11 cellular contexts compared by ENCODE assay signal in the genomic region with DNA sequence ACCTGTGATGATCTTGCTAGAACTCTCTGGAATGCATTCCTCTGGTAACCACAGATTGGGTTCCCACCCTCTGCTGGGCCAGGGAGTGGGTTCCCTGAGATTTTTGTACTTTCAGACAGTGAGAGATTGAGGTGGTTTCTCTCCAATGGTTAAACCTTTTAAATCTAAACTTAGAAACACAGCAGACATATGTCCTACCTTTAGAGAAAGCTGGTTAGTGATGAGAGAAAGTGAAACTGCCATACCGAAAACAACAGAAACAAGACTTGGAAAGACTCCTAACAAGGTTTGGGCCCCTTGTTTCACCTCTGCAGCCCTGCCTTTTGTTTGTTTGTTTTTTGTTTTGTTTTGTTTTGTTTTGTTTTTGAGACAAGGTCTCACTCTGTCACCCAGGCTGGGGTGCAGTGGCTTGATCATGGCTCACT. TPM values are rescaled to one million over a fixed set of nuclear protein-coding genes. Genes with fewer than 3 reads are reported as not detected.
DNase-seq lines count a peak whose midpoint lies in the region; ATAC-seq and TF ChIP-seq lines count a peak whose summit lies in the region.
"Had no signal": no experiment of that assay in that cellular context is flagged by ENCODE, and none has a peak within 500 bp of the region (broad histone marks: within the 10 kb centered on the region; RNA-seq: fewer than 3 reads in every experiment).

No MANE protein-coding gene starts in this region.

- no peaks in the 10 kb centered on the region for H3K36me3 ChIP-seq in gastrocnemius medialis
- H3K36me3 ChIP-seq: Peyer's patch had no signal

- peak overlapping the region; percentile 55 for H3K4me3 Mint-ChIP-seq in activated CD4-positive, alpha-beta T cell treated with anti-CD3 and anti-CD28 coated beads, Interleukin-2, amount 10 ng/mL, durations not matched to agents 7 days and 5 days
- H3K4me3 Mint-ChIP-seq in central memory CD8-positive, alpha-beta T cell: peak overlapping the region; percentile 40
- no peak overlapping the region for H3K4me3 Mint-ChIP-seq in endothelial cell (ENCODE audit: unreplicated experiment)
- H3K4me3 Mint-ChIP-seq: endodermal cell had no signal

- ATAC-seq in GM21515 (IDR thresholded peaks at IDR 0.05; ENCODE audit: unreplicated experiment) (peak; percentile 86), HG03196 (IDR thresholded peaks at IDR 0.05; ENCODE audit: unreplicated experiment) (peak; percentile 83), gastrocnemius medialis (no peak)
- ATAC-seq in central memory CD8-positive, alpha-beta T cell (replicated peaks; ENCODE audit: extremely low read depth, poor library complexity, severe bottlenecking): no peak
- ATAC-seq: A549 had no signal

- in situ Hi-C loops in gastrocnemius medialis (cut with MboI; ENCODE audit: low sequenced_read_pairs in 4 of 4): no loop called here

- no peak for TF ChIP-seq POLR2A in gastrocnemius medialis (IDR thresholded peaks at IDR 0.05)

- peaks cover 2% of the 10 kb centered on the region for H3K9me3 Mint-ChIP-seq in activated CD4-positive, alpha-beta T cell treated with anti-CD3 and anti-CD28 coated beads, Interleukin-2, amount 10 ng/mL, durations not matched to agents 7 days and 5 days
- no peaks in the 10 kb centered on the region for H3K9me3 Mint-ChIP-seq in central memory CD8-positive, alpha-beta T cell
- no peaks in the 10 kb centered on the region for H3K9me3 Mint-ChIP-seq in endothelial cell (ENCODE audit: unreplicated experiment)
- H3K9me3 Mint-ChIP-seq: endodermal cell had no signal

- H3K4me1 Mint-ChIP-seq in activated CD4-positive, alpha-beta T cell treated with anti-CD3 and anti-CD28 coated beads, Interleukin-2, amount 10 ng/mL, durations not matched to agents 7 days and 5 days: peaks cover 19% of the 10 kb centered on the region
- peaks cover 12% of the 10 kb centered on the region for H3K4me1 Mint-ChIP-seq in central memory CD8-positive, alpha-beta T cell
- no peaks in the 10 kb centered on the region for H3K4me1 Mint-ChIP-seq in endothelial cell (ENCODE audit: unreplicated experiment)
- H3K4me1 Mint-ChIP-seq: endodermal cell had no signal

- H3K36me3 Mint-ChIP-seq in activated CD4-positive, alpha-beta T cell treated with anti-CD3 and anti-CD28 coated beads, Interleukin-2, amount 10 ng/mL, durations not matched to agents 7 days and 5 days (ENCODE audit: low read depth): no peaks in the 10 kb centered on the region
- H3K36me3 Mint-ChIP-seq in central memory CD8-positive, alpha-beta T cell (ENCODE audit: insufficient read depth): no peaks in the 10 kb centered on the region
- H3K36me3 Mint-ChIP-seq in endothelial cell (ENCODE audit: low read depth, unreplicated experiment): no peaks in the 10 kb centered on the region

- no peaks in the 10 kb centered on the region for H3K9me3 ChIP-seq in gastrocnemius medialis
- H3K9me3 ChIP-seq: A549, Peyer's patch had no signal

- POLR2A ChIA-PET in activated CD4-positive, alpha-beta T cell treated with anti-CD3 and anti-CD28 coated beads, Interleukin-2, amount 10 ng/mL, durations not matched to agents 7 days and 5 days (lab: Charles Lee): no interaction called here

- H3K27me3 ChIP-seq in gastrocnemius medialis: no peaks in the 10 kb centered on the region
- H3K27me3 ChIP-seq: Peyer's patch had no signal

- no peak overlapping the region for H3K4me3 ChIP-seq in gastrocnemius medialis
- H3K4me3 ChIP-seq: A549, Peyer's patch had no signal

- peaks cover 5% of the 10 kb centered on the region for H3K27me3 Mint-ChIP-seq in activated CD4-positive, alpha-beta T cell treated with anti-CD3 and anti-CD28 coated beads, Interleukin-2, amount 10 ng/mL, durations not matched to agents 7 days and 5 days
- no peaks in the 10 kb centered on the region for H3K27me3 Mint-ChIP-seq in central memory CD8-positive, alpha-beta T cell
- no peaks in the 10 kb centered on the region for H3K27me3 Mint-ChIP-seq in endothelial cell (ENCODE audit: unreplicated experiment)

- CTCF ChIA-PET in activated CD4-positive, alpha-beta T cell treated with anti-CD3 and anti-CD28 coated beads, Interleukin-2, amount 10 ng/mL, durations not matched to agents 7 days and 5 days (lab: Charles Lee): interaction anchor here (1.8 kb wide), 1 partner anchor 12 kb away, joined by 5 read pairs; no protein-coding TSS in a partner anchor

- H3K4me1 ChIP-seq in gastrocnemius medialis: no peaks in the 10 kb centered on the region
- H3K4me1 ChIP-seq: A549 had no signal

- TF ChIP-seq CTCF in gastrocnemius medialis (IDR thresholded peaks at IDR 0.05 in 4 of 5, conservative IDR thresholded peaks at IDR 0.05 in 1 of 5) (no peak), endothelial cell (IDR thresholded peaks at IDR 0.05; ENCODE audit: unreplicated experiment) (no peak)

- peak overlapping the region; percentile 95 for H3K27ac Mint-ChIP-seq in activated CD4-positive, alpha-beta T cell treated with anti-CD3 and anti-CD28 coated beads, Interleukin-2, amount 10 ng/mL, durations not matched to agents 7 days and 5 days
- H3K27ac Mint-ChIP-seq in central memory CD8-positive, alpha-beta T cell (ENCODE audit: low read depth): no peak overlapping the region
- H3K27ac Mint-ChIP-seq in endothelial cell (ENCODE audit: unreplicated experiment): no peak overlapping the region
- H3K27ac Mint-ChIP-seq: endodermal cell had no signal

- peak; percentile 38 for DNase-seq in activated CD4-positive, alpha-beta T cell treated with anti-CD3 and anti-CD28 coated beads, Interleukin-2, amount 10 ng/mL, durations not matched to agents 7 days and 5 days
- DNase-seq in activated CD4-positive, alpha-beta T cell treated with anti-CD3 and anti-CD28 coated beads for 48 hours: no peak
- no peak for DNase-seq in central memory CD8-positive, alpha-beta T cell (ENCODE audit: low spot score in 2 of 2)
- DNase-seq in gastrocnemius medialis: no peak
- DNase-seq in SW 1271 (lab: John Stamatoyannopoulos, UW): no peak
- DNase-seq in endothelial cell (ENCODE audit: low spot score): no peak
- DNase-seq: endodermal cell, Peyer's patch had no signal

- intact Hi-C loops in gastrocnemius medialis (cut with DNase I; ENCODE audit: low total_unique reads): no loop called here

- no peak overlapping the region for H3K27ac ChIP-seq in gastrocnemius medialis
- H3K27ac ChIP-seq: A549 had no signal

RNA-seq across cellular contexts. Expression of a gene that starts 9.7 kb away (rescaled TPM):
- 10 to 100 TPM; 20.0 to 23.0 TPM for total RNA-seq in activated CD4-positive, alpha-beta T cell treated with anti-CD3 and anti-CD28 coated beads, Interleukin-2, amount 10 ng/mL, durations not matched to agents 7 days and 5 days
- 10 to 100 TPM in 1 of 4 donors, 1 to 10 TPM in 3; 3.5 to 11.3 (median 8.1) TPM for total RNA-seq in gastrocnemius medialis
- 7.9 TPM for total RNA-seq in endothelial cell (ENCODE audit: unreplicated experiment)

Comparison
In these comparisons a context has a peak if more than half of its experiments do, and no peak if none do; other contexts are left out.
1. ATAC-seq: peak in GM21515 (single experiment) and HG03196 (single experiment); none in central memory CD8-positive, alpha-beta T cell (single experiment) and gastrocnemius medialis (0 of 2).